Comparison of ENCODE assay signal across 19 cellular contexts in the genomic region with DNA sequence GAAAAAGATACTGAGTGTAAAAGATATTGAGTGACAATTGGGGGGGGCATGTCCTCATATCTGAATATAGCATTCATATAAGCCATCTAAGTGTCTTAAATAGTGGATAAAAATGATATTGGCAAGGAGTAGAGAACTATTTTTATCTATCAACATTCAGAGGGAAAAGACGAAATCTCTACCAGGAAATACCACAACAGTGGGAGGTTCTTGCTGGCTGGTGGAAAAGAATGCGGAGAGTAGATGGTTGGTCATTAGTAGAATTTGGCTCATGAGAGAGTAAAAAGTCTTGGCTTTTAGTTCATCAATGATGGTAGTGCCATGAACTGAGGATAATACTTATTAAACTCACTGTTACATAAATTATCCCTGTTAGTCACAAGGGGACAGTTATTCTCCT. TPM values are rescaled to one million over a fixed set of nuclear protein-coding genes. Genes with fewer than 3 reads are reported as not detected.
A peak's percentile ranks its signal among the peaks of the same experiment; 100 is the strongest.
DNase-seq lines count a peak whose midpoint lies in the region; ATAC-seq and TF ChIP-seq lines count a peak whose summit lies in the region.
"Had no signal": no experiment of that assay in that cellular context is flagged by ENCODE, and none has a peak within 500 bp of the region (broad histone marks: within the 10 kb centered on the region; RNA-seq: fewer than 3 reads in every experiment).

No MANE protein-coding gene starts in this region.

- ATAC-seq in thoracic aorta (ENCODE audit: insufficient number of reproducible peaks, low FRiP score, low read depth), result no peak
- ATAC-seq in HG03469 (IDR thresholded peaks at IDR 0.05; ENCODE audit: unreplicated experiment), result no peak
- ATAC-seq: natural killer cell treated with Interleukin-12 subunit alpha and Interleukin-12 subunit beta and Interleukin-15 and Interleukin-18, amount 100 ng/mL, for 72 hours; T-helper 17 cell had no signal

- H3K4me3 ChIP-seq in GM23248, result no peak overlapping the region
- H3K4me3 ChIP-seq in fibroblast of pulmonary artery (replicated peaks; ENCODE audit: low read depth, low read length), result no peak overlapping the region
- peak overlapping the region; percentile 48 for H3K4me3 ChIP-seq in thoracic aorta
- H3K4me3 ChIP-seq: BLaER1 treated with 17β-estradiol and CSF1 and Interleukin-3, amounts not matched to agents 10 nM and 100 nM; breast epithelium; lung; vagina had no signal

- H3F3A ChIP-seq in GM23248 (ENCODE audit: insufficient read depth), result 0 out of 2 replicates have a peak, but pooled peaks cover 9% of the 10 kb centered on the region

- H3K36me3 ChIP-seq in GM23248 (ENCODE audit: low read depth) (no peaks in the 10 kb centered on the region), thoracic aorta (no peaks in the 10 kb centered on the region)
- H3K36me3 ChIP-seq: breast epithelium, vagina had no signal

- H3K27me3 ChIP-seq in GM23248 (replicated peaks; ENCODE audit: insufficient read depth) (no peaks in the 10 kb centered on the region), thoracic aorta (replicated peaks; ENCODE audit: insufficient read depth) (no peaks in the 10 kb centered on the region)
- H3K27me3 ChIP-seq: BLaER1 treated with 17β-estradiol and CSF1 and Interleukin-3, amounts not matched to agents 10 nM and 100 nM; breast epithelium; vagina had no signal

- TF ChIP-seq CTCF in fibroblast of pulmonary artery (IDR thresholded peaks at IDR 0.05; ENCODE audit: low read length, missing control alignments) (no peak), thoracic aorta (IDR thresholded peaks at IDR 0.05) (no peak)

- no peak overlapping the region for H3K9ac ChIP-seq in GM23248
- H3K9ac ChIP-seq: BLaER1 treated with 17β-estradiol and CSF1 and Interleukin-3, amounts not matched to agents 10 nM and 100 nM had no signal

- in situ Hi-C loops in GM23248 (cut with MboI), result no loop called here

- no peaks in the 10 kb centered on the region for H3K9me2 ChIP-seq in GM23248 (ENCODE audit: insufficient read depth)

- H4K20me1 ChIP-seq in GM23248 (ENCODE audit: insufficient read depth), result no peaks in the 10 kb centered on the region
- H4K20me1 ChIP-seq: BLaER1 treated with 17β-estradiol and CSF1 and Interleukin-3, amounts not matched to agents 10 nM and 100 nM had no signal

- H2AFZ ChIP-seq in GM23248, result no peak overlapping the region

- H3K4me1 ChIP-seq in GM23248 (ENCODE audit: insufficient read depth) (peaks cover 9% of the 10 kb centered on the region; the same call in 1 of the 2 replicates), thoracic aorta (ENCODE audit: control insufficient read depth in 1 of 2, low read depth in 2 of 2) (peaks cover 19 to 44% of the 10 kb centered on the region in 2 donors)
- H3K4me1 ChIP-seq: breast epithelium had no signal

- H3K4me2 ChIP-seq in GM23248 (ENCODE audit: unreplicated experiment), result no peak overlapping the region
- H3K4me2 ChIP-seq: BLaER1 treated with 17β-estradiol and CSF1 and Interleukin-3, amounts not matched to agents 10 nM and 100 nM had no signal

- H3K27ac ChIP-seq in GM23248 (no peak overlapping the region), thoracic aorta (peak overlapping the region; percentile 33 to 59)
- H3K27ac ChIP-seq: BLaER1 treated with 17β-estradiol and CSF1 and Interleukin-3, amounts not matched to agents 10 nM and 100 nM; breast epithelium; vagina had no signal

- DNase-seq in GM23248 (peak; percentile 24), amniotic epithelial cell (ENCODE audit: low read depth) (peak; percentile 26), fibroblast of pulmonary artery (ENCODE audit: low read depth) (peak; percentile 79), thoracic aorta (ENCODE audit: low spot score) (no peak), epidermal melanocyte (ENCODE audit: insufficient read length, low spot score) (no peak), NCI-H1694 (lab: John Stamatoyannopoulos, UW) (no peak)
- DNase-seq: activated T-cell treated with anti-CD3 and anti-CD28 coated beads, Interleukin-2, amount 50 U/mL, for 48 hours; head of caudate nucleus; NCI-H1930; Right ventricle myocardium superior; small intestine; stimulated activated CD4-positive, alpha-beta T cell treated with anti-CD3 and anti-CD28 coated beads, Interleukin-4, amount 100 ng/mL, for 24 hours; T-helper 17 cell had no signal

- 51 to 73% methylated on average over 2 of the region's 2 CpGs for WGBS in GM23248 (ENCODE audit: low coverage in 1 of 2, low lambda C conversion rate in 2 of 2, missing lambda C conversion rate in 2 of 2), 2 experiments

- peaks cover 16% of the 10 kb centered on the region for H3K79me2 ChIP-seq in GM23248 (ENCODE audit: insufficient read depth)

- H3K9me3 ChIP-seq in GM23248 (ENCODE audit: low read depth) (no peaks in the 10 kb centered on the region), thoracic aorta (no peaks in the 10 kb centered on the region)
- H3K9me3 ChIP-seq: breast epithelium, vagina had no signal

RNA-seq across cellular contexts. Expression of gene TCF12, which starts 4.8 kb away (rescaled TPM):
- total RNA-seq in GM23248 (2014; rRNA removed; shearing (Covaris generic)), result 58.6 and 63.5 TPM in 2 replicates
- 46.3 and 53.6 TPM in 2 replicates for polyA plus RNA-seq in GM23248 (2016; fragmentation: Nextera tagmentation; extraction: Ambion mirVana)
- 100 to 1,000 TPM in 1 of 2 donors, 10 to 100 TPM in 1; 91.8 to 107 TPM for total RNA-seq in thoracic aorta

Comparison
In these comparisons a context has a peak if more than half of its experiments do, and no peak if none do; other contexts are left out.
1. DNase-seq: peak in GM23248 (single experiment), amniotic epithelial cell (single experiment) and fibroblast of pulmonary artery (single experiment); none in thoracic aorta (single experiment), epidermal melanocyte (single experiment) and NCI-H1694 (single experiment).